1 cellular context compared by ENCODE assay signal in genomic region chr20:47273591-47274235, GRCh38.
TF ChIP-seq lines count a peak whose summit lies in the region.

No MANE protein-coding gene starts in this region.

TF ChIP-seq in GM23338, 12 proteins besides CTCF, POLR2A, EP300 and RAD21 (continued from another document):
- TF ChIP-seq, protein P1, sequence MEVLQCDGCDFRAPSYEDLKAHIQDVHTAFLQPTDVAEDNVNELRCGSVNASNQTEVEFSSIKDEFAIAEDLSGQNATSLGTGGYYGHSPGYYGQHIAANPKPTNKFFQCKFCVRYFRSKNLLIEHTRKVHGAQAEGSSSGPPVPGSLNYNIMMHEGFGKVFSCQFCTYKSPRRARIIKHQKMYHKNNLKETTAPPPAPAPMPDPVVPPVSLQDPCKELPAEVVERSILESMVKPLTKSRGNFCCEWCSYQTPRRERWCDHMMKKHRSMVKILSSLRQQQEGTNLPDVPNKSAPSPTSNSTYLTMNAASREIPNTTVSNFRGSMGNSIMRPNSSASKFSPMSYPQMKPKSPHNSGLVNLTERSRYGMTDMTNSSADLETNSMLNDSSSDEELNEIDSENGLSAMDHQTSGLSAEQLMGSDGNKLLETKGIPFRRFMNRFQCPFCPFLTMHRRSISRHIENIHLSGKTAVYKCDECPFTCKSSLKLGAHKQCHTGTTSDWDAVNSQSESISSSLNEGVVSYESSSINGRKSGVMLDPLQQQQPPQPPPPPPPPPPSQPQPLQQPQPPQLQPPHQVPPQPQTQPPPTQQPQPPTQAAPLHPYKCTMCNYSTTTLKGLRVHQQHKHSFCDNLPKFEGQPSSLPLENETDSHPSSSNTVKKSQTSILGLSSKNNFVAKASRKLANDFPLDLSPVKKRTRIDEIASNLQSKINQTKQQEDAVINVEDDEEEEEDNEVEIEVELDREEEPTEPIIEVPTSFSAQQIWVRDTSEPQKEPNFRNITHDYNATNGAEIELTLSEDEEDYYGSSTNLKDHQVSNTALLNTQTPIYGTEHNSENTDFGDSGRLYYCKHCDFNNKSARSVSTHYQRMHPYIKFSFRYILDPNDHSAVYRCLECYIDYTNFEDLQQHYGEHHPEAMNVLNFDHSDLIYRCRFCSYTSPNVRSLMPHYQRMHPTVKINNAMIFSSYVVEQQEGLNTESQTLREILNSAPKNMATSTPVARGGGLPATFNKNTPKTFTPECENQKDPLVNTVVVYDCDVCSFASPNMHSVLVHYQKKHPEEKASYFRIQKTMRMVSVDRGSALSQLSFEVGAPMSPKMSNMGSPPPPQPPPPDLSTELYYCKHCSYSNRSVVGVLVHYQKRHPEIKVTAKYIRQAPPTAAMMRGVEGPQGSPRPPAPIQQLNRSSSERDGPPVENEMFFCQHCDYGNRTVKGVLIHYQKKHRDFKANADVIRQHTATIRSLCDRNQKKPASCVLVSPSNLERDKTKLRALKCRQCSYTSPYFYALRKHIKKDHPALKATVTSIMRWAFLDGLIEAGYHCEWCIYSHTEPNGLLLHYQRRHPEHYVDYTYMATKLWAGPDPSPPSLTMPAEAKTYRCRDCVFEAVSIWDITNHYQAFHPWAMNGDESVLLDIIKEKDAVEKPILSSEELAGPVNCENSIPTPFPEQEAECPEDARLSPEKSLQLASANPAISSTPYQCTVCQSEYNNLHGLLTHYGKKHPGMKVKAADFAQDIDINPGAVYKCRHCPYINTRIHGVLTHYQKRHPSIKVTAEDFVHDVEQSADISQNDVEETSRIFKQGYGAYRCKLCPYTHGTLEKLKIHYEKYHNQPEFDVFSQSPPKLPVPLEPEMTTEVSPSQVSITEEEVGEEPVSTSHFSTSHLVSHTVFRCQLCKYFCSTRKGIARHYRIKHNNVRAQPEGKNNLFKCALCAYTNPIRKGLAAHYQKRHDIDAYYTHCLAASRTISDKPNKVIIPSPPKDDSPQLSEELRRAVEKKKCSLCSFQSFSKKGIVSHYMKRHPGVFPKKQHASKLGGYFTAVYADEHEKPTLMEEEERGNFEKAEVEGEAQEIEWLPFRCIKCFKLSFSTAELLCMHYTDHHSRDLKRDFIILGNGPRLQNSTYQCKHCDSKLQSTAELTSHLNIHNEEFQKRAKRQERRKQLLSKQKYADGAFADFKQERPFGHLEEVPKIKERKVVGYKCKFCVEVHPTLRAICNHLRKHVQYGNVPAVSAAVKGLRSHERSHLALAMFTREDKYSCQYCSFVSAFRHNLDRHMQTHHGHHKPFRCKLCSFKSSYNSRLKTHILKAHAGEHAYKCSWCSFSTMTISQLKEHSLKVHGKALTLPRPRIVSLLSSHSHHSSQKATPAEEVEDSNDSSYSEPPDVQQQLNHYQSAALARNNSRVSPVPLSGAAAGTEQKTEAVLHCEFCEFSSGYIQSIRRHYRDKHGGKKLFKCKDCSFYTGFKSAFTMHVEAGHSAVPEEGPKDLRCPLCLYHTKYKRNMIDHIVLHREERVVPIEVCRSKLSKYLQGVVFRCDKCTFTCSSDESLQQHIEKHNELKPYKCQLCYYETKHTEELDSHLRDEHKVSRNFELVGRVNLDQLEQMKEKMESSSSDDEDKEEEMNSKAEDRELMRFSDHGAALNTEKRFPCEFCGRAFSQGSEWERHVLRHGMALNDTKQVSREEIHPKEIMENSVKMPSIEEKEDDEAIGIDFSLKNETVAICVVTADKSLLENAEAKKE (CRISPR knock-in tag; IDR thresholded peaks at IDR 0.05): no peak
- TF ChIP-seq NANOG (IDR thresholded peaks at IDR 0.05; ENCODE audit: borderline replicate concordance) (no peak), EZH2phosphoT487 (IDR thresholded peaks at IDR 0.05; ENCODE audit: unreplicated experiment) (no peak), ZNF114 (CRISPR knock-in tag; IDR thresholded peaks at IDR 0.05) (no peak), JUNB (IDR thresholded peaks at IDR 0.05; ENCODE audit: unreplicated experiment) (no peak), CREB1 (CRISPR knock-in tag; IDR thresholded peaks at IDR 0.05; ENCODE audit: low read depth) (no peak), ZNF331 (CRISPR knock-in tag; IDR thresholded peaks at IDR 0.05; ENCODE audit: low read depth) (no peak), REST (IDR thresholded peaks at IDR 0.05; ENCODE audit: unreplicated experiment) (no peak), EZH2 (IDR thresholded peaks at IDR 0.05; ENCODE audit: low read depth, unreplicated experiment) (no peak)
- TF ChIP-seq, protein P2, sequence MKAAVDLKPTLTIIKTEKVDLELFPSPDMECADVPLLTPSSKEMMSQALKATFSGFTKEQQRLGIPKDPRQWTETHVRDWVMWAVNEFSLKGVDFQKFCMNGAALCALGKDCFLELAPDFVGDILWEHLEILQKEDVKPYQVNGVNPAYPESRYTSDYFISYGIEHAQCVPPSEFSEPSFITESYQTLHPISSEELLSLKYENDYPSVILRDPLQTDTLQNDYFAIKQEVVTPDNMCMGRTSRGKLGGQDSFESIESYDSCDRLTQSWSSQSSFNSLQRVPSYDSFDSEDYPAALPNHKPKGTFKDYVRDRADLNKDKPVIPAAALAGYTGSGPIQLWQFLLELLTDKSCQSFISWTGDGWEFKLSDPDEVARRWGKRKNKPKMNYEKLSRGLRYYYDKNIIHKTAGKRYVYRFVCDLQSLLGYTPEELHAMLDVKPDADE (IDR thresholded peaks at IDR 0.05): no peak
